In the genomic region with DNA sequence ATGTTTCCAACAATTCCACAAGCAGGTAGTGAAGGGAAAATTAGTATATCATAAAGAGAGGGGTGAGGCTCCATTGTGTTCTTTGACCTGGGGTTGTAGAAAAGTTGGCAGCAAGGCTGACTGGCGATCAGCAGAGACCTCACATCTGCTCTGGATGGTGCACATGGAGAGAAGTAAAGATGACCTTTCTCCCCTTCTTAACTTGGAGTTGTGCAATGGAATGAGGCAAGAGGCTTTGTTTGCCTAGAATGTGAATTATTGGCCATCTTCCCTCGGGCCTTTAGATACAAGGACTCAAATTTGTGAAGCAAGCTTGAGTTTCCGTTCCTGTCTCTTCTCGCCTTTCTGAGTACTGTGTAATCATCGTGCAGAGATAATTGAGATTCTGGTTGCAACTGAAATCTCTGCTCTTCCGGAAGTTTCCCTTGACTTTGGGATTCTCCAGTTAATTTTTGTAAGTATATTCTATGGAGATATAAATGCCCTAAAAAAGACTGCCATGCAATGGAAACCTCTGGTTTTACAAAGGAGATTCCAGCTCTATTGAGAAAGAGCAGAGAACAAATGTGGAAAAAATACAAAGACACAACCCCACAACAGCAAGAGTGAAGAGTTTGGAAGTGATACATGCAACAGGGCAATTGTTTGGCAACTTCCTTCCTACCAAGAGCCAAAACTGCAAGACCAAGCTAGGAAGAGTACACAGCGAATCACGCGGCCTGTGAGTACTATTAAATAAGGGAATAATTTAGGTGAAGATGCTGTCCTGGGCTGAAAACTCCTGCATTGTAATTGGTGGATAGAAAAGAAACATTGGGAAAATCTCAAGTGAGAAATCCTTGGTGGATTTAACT, we compare ENCODE assay signal across 20 cellular contexts.
DNase-seq lines count a peak whose midpoint lies in the region; ATAC-seq and TF ChIP-seq lines count a peak whose summit lies in the region.
"Had no signal": no experiment of that assay in that cellular context is flagged by ENCODE, and none has a peak within 500 bp of the region (broad histone marks: within the 10 kb centered on the region; RNA-seq: fewer than 3 reads in every experiment).

No MANE protein-coding gene starts in this region.

- H4K20me1 ChIP-seq in mammary epithelial cell (ENCODE audit: insufficient read depth, low read length), result no peaks in the 10 kb centered on the region

- H2AFZ ChIP-seq in mammary epithelial cell (ENCODE audit: low read depth, low read length), result no peak overlapping the region

- no peaks in the 10 kb centered on the region for H3K27me3 ChIP-seq in mammary epithelial cell (ENCODE audit: insufficient read depth, low read length)
- H3K27me3 ChIP-seq in lower lobe of right lung (ENCODE audit: low read depth), result no peaks in the 10 kb centered on the region
- no peaks in the 10 kb centered on the region for H3K27me3 ChIP-seq in aorta (ENCODE audit: control insufficient read depth in 1 of 2, insufficient read depth in 2 of 2, low read length in 1 of 2)
- H3K27me3 ChIP-seq in thyroid gland, result no peaks in the 10 kb centered on the region
- H3K27me3 ChIP-seq in foreskin keratinocyte, result no peaks in the 10 kb centered on the region
- no peaks in the 10 kb centered on the region for H3K27me3 ChIP-seq in effector memory CD4-positive, alpha-beta T cell (replicated peaks; ENCODE audit: control insufficient read depth, insufficient read depth, low read length, poor library complexity, severe bottlenecking)
- H3K27me3 ChIP-seq: adrenal gland had no signal

- POLR2A ChIA-PET in MCF 10A (lab: Yijun Ruan, JAX), result interaction anchor here (0.7 kb wide), 1 partner anchor 72 kb away, joined by 3 read pairs; no protein-coding TSS in a partner anchor

- CTCF ChIA-PET in MCF 10A (lab: Yijun Ruan, JAX), result no interaction called here
- CTCF ChIA-PET in mammary epithelial cell (lab: Charles Lee; ENCODE audit: low non-redundant PET), result no interaction called here

- no peak overlapping the region for H3K4me2 ChIP-seq in mammary epithelial cell (ENCODE audit: insufficient read depth, low read depth, low read length)

- TF ChIP-seq POLR2A in thyroid gland (IDR thresholded peaks at IDR 0.05), result no peak

- H3K9ac ChIP-seq in mammary epithelial cell (ENCODE audit: insufficient read depth, low read length), result no peak overlapping the region

- dilution Hi-C loops in mammary epithelial cell (cut with HindIII; ENCODE audit: low sequenced_read_pairs), result no loop called here

- peak; percentile 95 for DNase-seq in MCF 10A (ENCODE audit: unreplicated experiment)
- DNase-seq in mammary epithelial cell, result no peak
- DNase-seq in cardiac fibroblast (ENCODE audit: low read depth in 2 of 2), result peak; percentile 22 to 63
- no peak for DNase-seq in lower lobe of right lung
- no peak for DNase-seq in aorta
- no peak for DNase-seq in thyroid gland
- DNase-seq in foreskin keratinocyte, result no peak
- DNase-seq in effector memory CD4-positive, alpha-beta T cell, result no peak
- DNase-seq: 8988T; activated CD8-positive, alpha-beta memory T cell treated with anti-CD3 and anti-CD28 coated beads for 24 hours; C1 segment of cervical spinal cord; cerebellar nuclear complex; DMS79 treated with DMSO at 0.1 percent for 48 hours; HFFc6; NCI-H2081; NCI-H526; stimulated activated CD4-positive, alpha-beta T cell treated with anti-CD3 and anti-CD28 coated beads, Interleukin-4, amount 100 ng/mL, for 4 hours had no signal

- no peak overlapping the region for H3K27ac ChIP-seq in mammary epithelial cell (ENCODE audit: insufficient read depth, low read depth, low read length)
- H3K27ac ChIP-seq in lower lobe of right lung, result no peak overlapping the region
- no peak overlapping the region for H3K27ac ChIP-seq in aorta (ENCODE audit: low read depth in 1 of 2, low read length in 2 of 2)
- H3K27ac ChIP-seq in thyroid gland, result no peak overlapping the region
- no peak overlapping the region for H3K27ac ChIP-seq in foreskin keratinocyte
- H3K27ac ChIP-seq in effector memory CD4-positive, alpha-beta T cell (ENCODE audit: insufficient read depth, low read length, poor library complexity, severe bottlenecking), result no peak overlapping the region
- H3K27ac ChIP-seq: adrenal gland, thoracic aorta had no signal

- in situ Hi-C loops in mammary epithelial cell (cut with MboI; ENCODE audit: low sequenced_read_pairs in 2 of 2), result no loop called here

- no peak overlapping the region for H3K27ac Mint-ChIP-seq in MCF 10A (ENCODE audit: low read depth, unreplicated experiment)
- H3K27ac Mint-ChIP-seq: activated T-helper 17 cell treated with anti-CD3 and anti-CD28 coated beads, Interleukin-2, amount 50 U/mL, for 72 hours; HFFc6 had no signal

- H3K9me3 ChIP-seq in mammary epithelial cell (replicated peaks; ENCODE audit: insufficient read depth, low read length) (no peaks in the 10 kb centered on the region), lower lobe of right lung (no peaks in the 10 kb centered on the region), aorta (ENCODE audit: control insufficient read depth, low read length) (no peaks in the 10 kb centered on the region), thyroid gland (no peaks in the 10 kb centered on the region)
- H3K9me3 ChIP-seq in effector memory CD4-positive, alpha-beta T cell (ENCODE audit: control insufficient read depth, low read length), result no peaks in the 10 kb centered on the region
- H3K9me3 ChIP-seq: adrenal gland, thoracic aorta had no signal

- H3K27me3 Mint-ChIP-seq in MCF 10A (ENCODE audit: insufficient read depth, unreplicated experiment), result no peaks in the 10 kb centered on the region

- no peak for TF ChIP-seq CTCF in MCF 10A (IDR thresholded peaks at IDR 0.05; ENCODE audit: unreplicated experiment)
- no peak for TF ChIP-seq CTCF in mammary epithelial cell (conservative IDR thresholded peaks at IDR 0.05 in 1 of 2, IDR thresholded peaks at IDR 0.05 in 1 of 2; ENCODE audit: extremely low read depth in 1 of 2, insufficient read depth in 1 of 2, low read depth in 1 of 2, low read length in 2 of 2)
- TF ChIP-seq CTCF in cardiac fibroblast (IDR thresholded peaks at IDR 0.05; ENCODE audit: low read depth, low read length), result no peak
- no peak for TF ChIP-seq CTCF in lower lobe of right lung (IDR thresholded peaks at IDR 0.05)
- no peak for TF ChIP-seq CTCF in thyroid gland (IDR thresholded peaks at IDR 0.05)
- TF ChIP-seq CTCF in foreskin keratinocyte (conservative IDR thresholded peaks at IDR 0.05), result no peak

- H3K4me1 ChIP-seq in mammary epithelial cell (ENCODE audit: insufficient read depth, low read length) (no peaks in the 10 kb centered on the region), lower lobe of right lung (no peaks in the 10 kb centered on the region), aorta (ENCODE audit: control insufficient read depth in 1 of 2, insufficient read depth in 2 of 2, low read length in 2 of 2) (no peaks in the 10 kb centered on the region), thyroid gland (no peaks in the 10 kb centered on the region), foreskin keratinocyte (no peaks in the 10 kb centered on the region)
- H3K4me1 ChIP-seq in effector memory CD4-positive, alpha-beta T cell (ENCODE audit: control insufficient read depth, insufficient read depth, low read length, poor library complexity, severe bottlenecking), result no peaks in the 10 kb centered on the region
- H3K4me1 ChIP-seq: adrenal gland had no signal

- no peaks in the 10 kb centered on the region for H3K36me3 ChIP-seq in mammary epithelial cell (ENCODE audit: insufficient read depth, low read length)
- H3K36me3 ChIP-seq in lower lobe of right lung, result no peaks in the 10 kb centered on the region
- no peaks in the 10 kb centered on the region for H3K36me3 ChIP-seq in aorta (ENCODE audit: control insufficient read depth in 1 of 2, insufficient read depth in 2 of 2, low read length in 1 of 2)
- H3K36me3 ChIP-seq in thyroid gland, result no peaks in the 10 kb centered on the region
- no peaks in the 10 kb centered on the region for H3K36me3 ChIP-seq in effector memory CD4-positive, alpha-beta T cell (ENCODE audit: control insufficient read depth, insufficient read depth, low read length)
- H3K36me3 ChIP-seq: adrenal gland, thoracic aorta had no signal

- intact Hi-C loops in MCF 10A (cut with micrococcal nuclease), result no loop called here
- intact Hi-C loops in mammary epithelial cell (cut with micrococcal nuclease), result no loop called here
- intact Hi-C loops in lower lobe of right lung (cut with DNase I), result no loop called here
- intact Hi-C loops in aorta (cut with DNase I), result no loop called here
- intact Hi-C loops in thyroid gland (cut with DNase I), result no loop called here

- no peak overlapping the region for H3K4me3 Mint-ChIP-seq in MCF 10A (ENCODE audit: unreplicated experiment)
- H3K4me3 Mint-ChIP-seq: activated T-helper 17 cell treated with anti-CD3 and anti-CD28 coated beads, Interleukin-2, amount 50 U/mL, for 72 hours; HFFc6 had no signal

- no peaks in the 10 kb centered on the region for H3K79me2 ChIP-seq in mammary epithelial cell (ENCODE audit: insufficient read depth, low read length)

- H3K4me3 ChIP-seq in mammary epithelial cell (replicated peaks in 1 of 3; ENCODE audit: insufficient read depth in 1 of 3, low read depth in 2 of 3, low read length in 3 of 3) (no peak overlapping the region), cardiac fibroblast (replicated peaks in 1 of 2; ENCODE audit: low read depth in 2 of 2, low read length in 2 of 2) (no peak overlapping the region), lower lobe of right lung (no peak overlapping the region), aorta (ENCODE audit: low read length in 2 of 2) (no peak overlapping the region), thyroid gland (replicated peaks in 1 of 3) (no peak overlapping the region)
- no peak overlapping the region for H3K4me3 ChIP-seq in effector memory CD4-positive, alpha-beta T cell (ENCODE audit: insufficient read depth, low read depth, low read length, poor library complexity, severe bottlenecking)
- H3K4me3 ChIP-seq: adrenal gland, thoracic aorta had no signal

- peaks cover 18% of the 10 kb centered on the region for H3K4me1 Mint-ChIP-seq in MCF 10A (ENCODE audit: insufficient read depth, unreplicated experiment)
- H3K4me1 Mint-ChIP-seq: activated T-helper 17 cell treated with anti-CD3 and anti-CD28 coated beads, Interleukin-2, amount 50 U/mL, for 72 hours had no signal

- H3K36me3 Mint-ChIP-seq in MCF 10A (ENCODE audit: insufficient read depth, unreplicated experiment), result no peaks in the 10 kb centered on the region

- ATAC-seq in lower lobe of right lung (peak; percentile 52 to 60), aorta (ENCODE audit: low FRiP score) (peak; percentile 48), foreskin keratinocyte (no peak)
- ATAC-seq: activated T-helper 17 cell treated with anti-CD3 and anti-CD28 coated beads, Interleukin-2, amount 50 U/mL, for 72 hours had no signal

- H3K9me3 Mint-ChIP-seq in MCF 10A (ENCODE audit: unreplicated experiment), result no peaks in the 10 kb centered on the region
- H3K9me3 Mint-ChIP-seq: HFFc6 had no signal

- BruUV-seq in MCF 10A (replicated peaks; lab: Mats Ljungman, UMichigan), result no TSS peak
- no TSS peak for BruUV-seq in mammary epithelial cell (replicated peaks; lab: Mats Ljungman, UMichigan)

- WGBS in mammary epithelial cell (ENCODE audit: low coverage, missing lambda C conversion rate), result 84% methylated on average over 8 of the region's 9 CpGs
- WGBS in aorta, 2 donors, result 79 to 85% methylated on average over 9 of the region's 9 CpGs
- WGBS in thyroid gland, 2 donors, result 88 to 93% methylated on average over 9 of the region's 9 CpGs

Comparison
In these comparisons a context has a peak if more than half of its experiments do, and no peak if none do; other contexts are left out.
1. DNase-seq: peak in MCF 10A (single experiment) and cardiac fibroblast (2 of 2); none in mammary epithelial cell (single experiment), lower lobe of right lung (single experiment), aorta (0 of 2), thyroid gland (0 of 2), foreskin keratinocyte (0 of 2) and effector memory CD4-positive, alpha-beta T cell (0 of 3).